In the genomic region with DNA sequence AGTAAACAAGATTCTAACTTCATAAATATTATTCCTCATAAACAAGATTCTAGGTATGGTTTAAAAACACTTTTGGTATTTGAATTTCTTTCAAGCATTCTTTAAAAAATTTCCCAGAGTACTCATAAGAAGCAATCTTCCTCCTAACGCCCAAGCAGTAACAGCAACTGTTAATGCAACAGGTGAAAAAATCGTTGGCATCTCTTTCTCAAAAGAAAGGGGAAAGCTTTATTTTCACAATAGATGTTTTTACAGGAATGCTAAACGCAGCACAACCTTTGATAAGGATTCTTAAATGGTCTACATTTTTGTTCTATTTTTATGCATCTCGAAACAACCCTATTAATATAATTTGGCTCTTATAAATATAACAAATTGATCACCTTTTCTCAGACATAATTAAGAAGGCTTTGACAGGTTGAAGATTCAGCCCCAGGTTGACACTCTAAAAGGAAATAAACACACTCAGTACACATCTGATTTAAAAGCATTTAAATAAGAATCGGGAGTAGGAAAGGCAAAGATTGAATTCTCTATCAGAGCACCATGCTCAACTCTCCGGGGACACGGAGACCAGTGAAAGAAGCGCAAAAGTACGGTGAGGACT, we compare ENCODE assay signal across 10 cellular contexts. TPM values are rescaled to one million over a fixed set of nuclear protein-coding genes. Genes with fewer than 3 reads are reported as not detected.
DNase-seq lines count a peak whose midpoint lies in the region; TF ChIP-seq lines count a peak whose summit lies in the region.
"Had no signal": no experiment of that assay in that cellular context is flagged by ENCODE, and none has a peak within 500 bp of the region (broad histone marks: within the 10 kb centered on the region; RNA-seq: fewer than 3 reads in every experiment).

No MANE protein-coding gene starts in this region.

- H3K9ac ChIP-seq in BLaER1 treated with 17β-estradiol and CSF1 and Interleukin-3, amounts not matched to agents 10 nM and 100 nM, result peak overlapping the region; percentile 82 to 96 (median 90)
- H3K9ac ChIP-seq in MM.1S (ENCODE audit: low read length), result peak overlapping the region; percentile 93

- H3K4me1 ChIP-seq in BLaER1 treated with 17β-estradiol and CSF1 and Interleukin-3, amounts not matched to agents 10 nM and 100 nM, result peaks cover 12 to 21% (median 18%) of the 10 kb centered on the region in 10 experiments; a peak in 19 of 20 replicates
- 0 out of 2 replicates have a peak, but pooled peaks cover 5% of the 10 kb centered on the region for H3K4me1 ChIP-seq in MM.1S (ENCODE audit: low read length)

- H3K27ac Mint-ChIP-seq in neural crest cell (ENCODE audit: unreplicated experiment), result peak overlapping the region; percentile 93
- H3K27ac Mint-ChIP-seq: activated B cell treated with CpG ODN at 0.5 μM for 24 hours, natural killer cell had no signal

- no peaks in the 10 kb centered on the region for H3K27me3 Mint-ChIP-seq in neural crest cell (ENCODE audit: low read depth)
- H3K27me3 Mint-ChIP-seq: activated B cell treated with CpG ODN at 0.5 μM for 24 hours had no signal

- H3K4me1 Mint-ChIP-seq in neural crest cell, result peaks cover 6% of the 10 kb centered on the region

- TF ChIP-seq CTCF in MM.1S (IDR thresholded peaks at IDR 0.05; ENCODE audit: low read length), result no peak
- no peak for TF ChIP-seq CTCF in dorsolateral prefrontal cortex (IDR thresholded peaks at IDR 0.05 in 54 of 56, conservative IDR thresholded peaks at IDR 0.05 in 2 of 56; ENCODE audit: low read depth in 1 of 56, partially characterized antibody in 56 of 56)
- no peak for TF ChIP-seq CTCF in neural crest cell (conservative IDR thresholded peaks at IDR 0.05)

- H3K4me3 ChIP-seq in BLaER1 treated with 17β-estradiol and CSF1 and Interleukin-3, amounts not matched to agents 10 nM and 100 nM, result peak overlapping the region; percentile 72 to 91 (median 84)
- H3K4me3 ChIP-seq in MM.1S (ENCODE audit: low read length) (peak overlapping the region; percentile 76), dorsolateral prefrontal cortex (peak overlapping the region; percentile 69 to 97 (median 89))

- H3K79me2 ChIP-seq in MM.1S (ENCODE audit: low read length), result peaks cover 11% of the 10 kb centered on the region

- H3K4me3 Mint-ChIP-seq in neural crest cell, result no peak overlapping the region
- H3K4me3 Mint-ChIP-seq: natural killer cell had no signal

- H3K27ac ChIP-seq in BLaER1 treated with 17β-estradiol and CSF1 and Interleukin-3, amounts not matched to agents 10 nM and 100 nM, result peak overlapping the region; percentile 82 to 98 (median 91)
- H3K27ac ChIP-seq in MM.1S (ENCODE audit: low read length) (peak overlapping the region; percentile 84), dorsolateral prefrontal cortex (peak overlapping the region; percentile 71 to 100 (median 96))

- DNase-seq in MM.1S, result no peak
- DNase-seq in dorsolateral prefrontal cortex, result no peak
- no peak for DNase-seq in neural crest cell (ENCODE audit: low read depth, low spot score)
- no peak for DNase-seq in D341Med (ENCODE audit: low spot score)
- DNase-seq in NCI-H510A treated with DMSO at 0.1 percent for 48 hours (lab: John Stamatoyannopoulos, UW), result no peak
- no peak for DNase-seq in NCI-H226
- DNase-seq in effector CD8-positive, alpha-beta T cell (lab: John Stamatoyannopoulos, UW), result no peak

- no peaks in the 10 kb centered on the region for H3K27me3 ChIP-seq in BLaER1 treated with 17β-estradiol and CSF1 and Interleukin-3, amounts not matched to agents 10 nM and 100 nM
- H3K27me3 ChIP-seq in MM.1S (replicated peaks; ENCODE audit: insufficient read depth, low read length), result no peaks in the 10 kb centered on the region
- no peaks in the 10 kb centered on the region for H3K27me3 ChIP-seq in dorsolateral prefrontal cortex

- peaks cover 3% of the 10 kb centered on the region for H3K36me3 Mint-ChIP-seq in neural crest cell (ENCODE audit: low read depth)
- H3K36me3 Mint-ChIP-seq: natural killer cell had no signal

- H3F3A ChIP-seq in MM.1S (ENCODE audit: insufficient read depth, low read length), result 0 out of 2 replicates have a peak, but pooled peaks cover 5% of the 10 kb centered on the region

- intact Hi-C loops in dorsolateral prefrontal cortex (cut with DNase I), result loop anchor here in 1 of 2 donors (5.0 kb wide), 2 partner anchors 440 to 795 kb away; no protein-coding TSS in a partner anchor

- H3K9me2 ChIP-seq in MM.1S (replicated peaks; ENCODE audit: insufficient read depth, low read length), result no peaks in the 10 kb centered on the region

- peaks cover 0 to 37% (median 15%) of the 10 kb centered on the region in 11 experiments; a peak in 13 of 22 replicates for H3K36me3 ChIP-seq in BLaER1 treated with 17β-estradiol and CSF1 and Interleukin-3, amounts not matched to agents 10 nM and 100 nM
- H3K36me3 ChIP-seq in MM.1S (replicated peaks; ENCODE audit: insufficient read depth, low read length), result no peaks in the 10 kb centered on the region

- peak overlapping the region; percentile 87 for H2AFZ ChIP-seq in MM.1S (ENCODE audit: low read length)

- H3K4me2 ChIP-seq in BLaER1 treated with 17β-estradiol and CSF1 and Interleukin-3, amounts not matched to agents 10 nM and 100 nM, result peak overlapping the region; percentile 73 to 89 (median 79)
- peak overlapping the region; percentile 81 for H3K4me2 ChIP-seq in MM.1S (ENCODE audit: low read depth, low read length)

- no peaks in the 10 kb centered on the region for H4K20me1 ChIP-seq in BLaER1 treated with 17β-estradiol and CSF1 and Interleukin-3, amounts not matched to agents 10 nM and 100 nM
- H4K20me1 ChIP-seq in MM.1S (ENCODE audit: insufficient read depth, low read length), result no peaks in the 10 kb centered on the region

- H3K9me3 ChIP-seq in BLaER1 treated with 17β-estradiol and CSF1 and Interleukin-3, amounts not matched to agents 10 nM and 100 nM (replicated peaks in 1 of 11), result no peaks in the 10 kb centered on the region
- H3K9me3 ChIP-seq in MM.1S (replicated peaks; ENCODE audit: insufficient read depth, low read length), result no peaks in the 10 kb centered on the region

- H3K9me3 Mint-ChIP-seq in neural crest cell, result no peaks in the 10 kb centered on the region
- H3K9me3 Mint-ChIP-seq: activated B cell treated with CpG ODN at 0.5 μM for 24 hours, natural killer cell had no signal

RNA-seq across cellular contexts. Expression of a gene that starts 0.6 kb away (rescaled TPM):
- total RNA-seq in dorsolateral prefrontal cortex (100 to 1,000 TPM in 109 of 120 experiments, 10 to 100 TPM in 11; 83.5 to 252 (median 142) TPM), neural crest cell (26.1 and 27.6 TPM in 2 replicates)
